14 cellular contexts compared by ENCODE assay signal in genomic region chr22:35970601-35971417, GRCh38. TPM values are rescaled to one million over a fixed set of nuclear protein-coding genes. Genes with fewer than 3 reads are reported as not detected.
DNase-seq lines count a peak whose midpoint lies in the region; ATAC-seq, FAIRE-seq and TF ChIP-seq lines count a peak whose summit lies in the region.
"Had no signal": no experiment of that assay in that cellular context is flagged by ENCODE, and none has a peak within 500 bp of the region (broad histone marks: within the 10 kb centered on the region; RNA-seq: fewer than 3 reads in every experiment).

No MANE protein-coding gene starts in this region.

- H3K27ac ChIP-seq in heart left ventricle (peak overlapping the region in 10 of 12 donors; percentile 33 to 81 (median 74)), dorsolateral prefrontal cortex (peak overlapping the region in 53 of 59 donors; percentile 5 to 87 (median 68)), small intestine (ENCODE audit: low read depth in 1 of 2, low read length in 1 of 2) (peak overlapping the region in 1 of 2 donors; percentile 39)
- H3K27ac ChIP-seq: psoas muscle had no signal

- no peaks in the 10 kb centered on the region for H3K27me3 ChIP-seq in heart left ventricle
- no peaks in the 10 kb centered on the region for H3K27me3 ChIP-seq in dorsolateral prefrontal cortex
- peaks cover 0 to 2% of the 10 kb centered on the region in 2 donors for H3K27me3 ChIP-seq in small intestine (ENCODE audit: control insufficient read depth in 2 of 2, insufficient read depth in 2 of 2, low read length in 2 of 2)

- H3K9me3 ChIP-seq in heart left ventricle = no peaks in the 10 kb centered on the region
- no peaks in the 10 kb centered on the region for H3K9me3 ChIP-seq in small intestine (ENCODE audit: control insufficient read depth, low read depth)
- H3K9me3 ChIP-seq: psoas muscle had no signal

- FAIRE-seq in small intestine (lab: Jason Lieb, UNC) = no peak

- TF ChIP-seq CTCF in heart left ventricle (IDR thresholded peaks at IDR 0.05) (no peak), dorsolateral prefrontal cortex (IDR thresholded peaks at IDR 0.05 in 54 of 56, conservative IDR thresholded peaks at IDR 0.05 in 2 of 56; ENCODE audit: low read depth in 1 of 56, partially characterized antibody in 56 of 56) (no peak), neural crest cell (conservative IDR thresholded peaks at IDR 0.05) (no peak)

- intact Hi-C loops in heart left ventricle (cut with DNase I) = loop anchor here in 2 of 10 donors (10.0 kb wide), 1 partner anchor 54 kb away; the partner anchor contains the start of gene RBFOX2 (in 2 of the 2)
- intact Hi-C loops in Right ventricle myocardium superior (cut with DNase I) = no loop called here
- intact Hi-C loops in dorsolateral prefrontal cortex (cut with DNase I) = no loop called here
- intact Hi-C loops in activated CD4-positive, alpha-beta T cell treated with anti-CD3 and anti-CD28 coated beads, Interleukin-2, amount 10 ng/mL, durations not matched to agents 24 days and 14 days (cut with micrococcal nuclease) = no loop called here

- DNase-seq in heart left ventricle (no peak), Right ventricle myocardium superior (no peak), dorsolateral prefrontal cortex (no peak), neural crest cell (ENCODE audit: low read depth, low spot score) (no peak), small intestine (no peak), HK-2 (ENCODE audit: unreplicated experiment) (no peak)
- no peak for DNase-seq in activated CD4-positive, alpha-beta T cell treated with anti-CD3 and anti-CD28 coated beads, Interleukin-2, amount 10 ng/mL, durations not matched to agents 24 days and 14 days
- DNase-seq: activated CD8-positive, alpha-beta T cell treated with anti-CD3 and anti-CD28 coated beads, Interleukin-2, amount 10 ng/mL, durations not matched to agents 7 days and 5 days; activated naive CD4-positive, alpha-beta T cell treated with anti-CD3 and anti-CD28 coated beads, Interleukin-2, amount 50 U/mL, for 16 hours; AML-193; cortex of kidney; psoas muscle had no signal

- peaks cover 0 to 89% (median 36%) of the 10 kb centered on the region in 12 donors for H3K4me1 ChIP-seq in heart left ventricle
- peaks cover 0 to 2% of the 10 kb centered on the region in 2 donors for H3K4me1 ChIP-seq in small intestine (ENCODE audit: control insufficient read depth in 2 of 2, insufficient read depth in 1 of 2, low read depth in 1 of 2, low read length in 1 of 2)

- no peak for ATAC-seq in heart left ventricle
- ATAC-seq in Right ventricle myocardium superior (ENCODE audit: poor library complexity) = no peak
- no peak for ATAC-seq in GM21515 (IDR thresholded peaks at IDR 0.05; ENCODE audit: unreplicated experiment)
- ATAC-seq: activated CD8-positive, alpha-beta T cell treated with anti-CD3 and anti-CD28 coated beads, Interleukin-2, amount 10 ng/mL, durations not matched to agents 7 days and 5 days had no signal

- no peak for TF ChIP-seq POLR2A in heart left ventricle (IDR thresholded peaks at IDR 0.05)

- H3K4me3 Mint-ChIP-seq in neural crest cell = peak overlapping the region; percentile 52
- no peak overlapping the region for H3K4me3 Mint-ChIP-seq in activated CD4-positive, alpha-beta T cell treated with anti-CD3 and anti-CD28 coated beads, Interleukin-2, amount 10 ng/mL, durations not matched to agents 24 days and 14 days
- H3K4me3 Mint-ChIP-seq: activated CD8-positive, alpha-beta T cell treated with anti-CD3 and anti-CD28 coated beads, Interleukin-2, amount 10 ng/mL, durations not matched to agents 7 days and 5 days; T-helper 1 cell treated with Interleukin-12 subunit alpha and Interleukin-12 subunit beta and Interleukin-4 antibody, amounts not matched to agents 30 μg/mL and 1 μg/mL, for 36 hours had no signal

- H3K36me3 ChIP-seq in heart left ventricle = no peaks in the 10 kb centered on the region
- no peaks in the 10 kb centered on the region for H3K36me3 ChIP-seq in small intestine (ENCODE audit: control insufficient read depth in 2 of 2, insufficient read depth in 2 of 2, low read length in 2 of 2)

- H3K27ac Mint-ChIP-seq in neural crest cell (ENCODE audit: unreplicated experiment) = peak overlapping the region; percentile 91
- no peak overlapping the region for H3K27ac Mint-ChIP-seq in activated CD4-positive, alpha-beta T cell treated with anti-CD3 and anti-CD28 coated beads, Interleukin-2, amount 10 ng/mL, durations not matched to agents 24 days and 14 days
- H3K27ac Mint-ChIP-seq: activated CD8-positive, alpha-beta T cell treated with anti-CD3 and anti-CD28 coated beads, Interleukin-2, amount 10 ng/mL, durations not matched to agents 7 days and 5 days; T-helper 1 cell treated with Interleukin-12 subunit alpha and Interleukin-12 subunit beta and Interleukin-4 antibody, amounts not matched to agents 30 μg/mL and 1 μg/mL, for 36 hours had no signal

- WGBS in heart left ventricle, 4 donors = 76 to 81% (median 79%) methylated on average over 4 of the region's 4 CpGs
- WGBS in small intestine, 3 donors = 80 to 95% (median 83%) methylated on average over 4 of the region's 4 CpGs

- no peaks in the 10 kb centered on the region for H3K9me3 Mint-ChIP-seq in neural crest cell
- no peaks in the 10 kb centered on the region for H3K9me3 Mint-ChIP-seq in activated CD4-positive, alpha-beta T cell treated with anti-CD3 and anti-CD28 coated beads, Interleukin-2, amount 10 ng/mL, durations not matched to agents 24 days and 14 days
- H3K9me3 Mint-ChIP-seq: T-helper 1 cell treated with Interleukin-12 subunit alpha and Interleukin-12 subunit beta and Interleukin-4 antibody, amounts not matched to agents 30 μg/mL and 1 μg/mL, for 36 hours had no signal

- H3K36me3 Mint-ChIP-seq in neural crest cell (ENCODE audit: low read depth) = no peaks in the 10 kb centered on the region
- H3K36me3 Mint-ChIP-seq in activated CD4-positive, alpha-beta T cell treated with anti-CD3 and anti-CD28 coated beads, Interleukin-2, amount 10 ng/mL, durations not matched to agents 24 days and 14 days (ENCODE audit: low read depth) = no peaks in the 10 kb centered on the region

- no peak overlapping the region for H3K4me3 ChIP-seq in heart left ventricle
- H3K4me3 ChIP-seq in dorsolateral prefrontal cortex = no peak overlapping the region
- H3K4me3 ChIP-seq in small intestine (ENCODE audit: low read depth in 1 of 2, low read length in 2 of 2) = no peak overlapping the region
- H3K4me3 ChIP-seq: psoas muscle had no signal

- no peaks in the 10 kb centered on the region for H3K27me3 Mint-ChIP-seq in neural crest cell (ENCODE audit: low read depth)
- H3K27me3 Mint-ChIP-seq in activated CD4-positive, alpha-beta T cell treated with anti-CD3 and anti-CD28 coated beads, Interleukin-2, amount 10 ng/mL, durations not matched to agents 24 days and 14 days = peaks cover 19% of the 10 kb centered on the region

- H3K4me1 Mint-ChIP-seq in neural crest cell = peaks cover 77% of the 10 kb centered on the region
- H3K4me1 Mint-ChIP-seq in activated CD4-positive, alpha-beta T cell treated with anti-CD3 and anti-CD28 coated beads, Interleukin-2, amount 10 ng/mL, durations not matched to agents 24 days and 14 days = no peaks in the 10 kb centered on the region

RNA-seq across cellular contexts. Expression of gene RBFOX2, which starts 57.8 kb away (rescaled TPM):
- total RNA-seq in heart left ventricle (100 to 1,000 TPM in 1 of 9 donors, 10 to 100 TPM in 8; 71.0 to 102 (median 84.8) TPM), Right ventricle myocardium superior (74.4 TPM), dorsolateral prefrontal cortex (100 to 1,000 TPM in 116 of 120 experiments, 10 to 100 TPM in 4; 65.0 to 238 (median 170) TPM), neural crest cell (126 and 136 TPM in 2 replicates)
- polyA plus RNA-seq in heart left ventricle (10 to 100 TPM; 31.0 to 41.0 TPM), small intestine (10 to 100 TPM; 12.3 to 34.7 (median 13.0) TPM)
- total RNA-seq in activated CD4-positive, alpha-beta T cell treated with anti-CD3 and anti-CD28 coated beads, Interleukin-2, amount 10 ng/mL, durations not matched to agents 24 days and 14 days = 3.6 and 3.9 TPM in 2 replicates

Comparison
In these comparisons a context has a peak if more than half of its experiments do, and no peak if none do; other contexts are left out.
1. RNA of gene RBFOX2, which starts 57.8 kb away (total RNA-seq): 65.0 to 238 TPM in dorsolateral prefrontal cortex, 126 to 136 TPM in neural crest cell, 71.0 to 102 TPM in heart left ventricle and 74.4 TPM in Right ventricle myocardium superior (single experiment); 3.6 to 3.9 TPM in activated CD4-positive, alpha-beta T cell treated with anti-CD3 and anti-CD28 coated beads, Interleukin-2, amount 10 ng/mL, durations not matched to agents 24 days and 14 days; every median in the first group is over 10 times any median in the second.